10 cellular contexts compared by ENCODE assay signal in the genomic region with DNA sequence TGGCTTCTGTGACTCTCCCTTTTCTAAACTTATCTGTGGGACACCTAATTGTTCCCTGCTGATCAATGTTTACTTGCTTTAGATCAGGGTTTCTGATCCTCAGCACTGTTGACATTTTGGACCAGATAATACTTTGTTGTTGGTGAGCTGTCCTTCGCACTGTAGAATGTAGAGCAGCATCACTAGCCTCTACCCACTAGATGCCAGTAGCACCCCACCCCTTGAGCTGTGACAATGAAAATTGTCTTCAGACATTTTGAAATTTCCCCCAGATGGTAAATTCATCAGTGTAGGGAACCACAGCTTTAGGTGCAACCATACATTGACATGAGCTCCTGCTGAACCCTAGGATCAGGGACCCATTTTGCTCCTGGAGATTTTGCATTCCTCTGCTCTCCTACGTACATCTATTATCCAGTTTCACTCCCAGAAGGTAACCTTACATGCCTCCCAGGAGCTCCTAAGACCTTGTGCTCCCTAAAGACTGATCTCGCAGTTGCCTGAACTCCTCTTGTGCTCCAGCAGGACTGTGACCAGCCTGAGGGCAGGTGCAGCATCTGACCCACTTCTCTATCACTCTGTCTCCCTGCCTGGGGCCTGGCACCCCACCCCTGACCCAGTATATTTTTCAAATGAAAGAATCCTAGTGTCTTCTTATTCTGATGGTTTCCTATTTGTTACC.
DNase-seq lines count a peak whose midpoint lies in the region; ATAC-seq and TF ChIP-seq lines count a peak whose summit lies in the region.
"Had no signal": no experiment of that assay in that cellular context is flagged by ENCODE, and none has a peak within 500 bp of the region (broad histone marks: within the 10 kb centered on the region; RNA-seq: fewer than 3 reads in every experiment).

No MANE protein-coding gene starts in this region.

- peaks cover 7% of the 10 kb centered on the region for H3K27me3 Mint-ChIP-seq in activated T-cell treated with anti-CD3 and anti-CD28 coated beads, Interleukin-2, amount 50 U/mL, for 4 hours (ENCODE audit: low read depth)
- peaks cover 25% of the 10 kb centered on the region for H3K27me3 Mint-ChIP-seq in nephron (ENCODE audit: low read depth)

- DNase-seq in DMS 273 (lab: John Stamatoyannopoulos, UW; ENCODE audit: unreplicated experiment) = peak; percentile 61
- no peak for DNase-seq in DMS 273 treated with DMSO at 0.1 percent for 48 hours (lab: John Stamatoyannopoulos, UW)
- DNase-seq in M059J (ENCODE audit: low read depth) = peak; percentile 27
- DNase-seq in activated T-cell treated with anti-CD3 and anti-CD28 coated beads, Interleukin-2, amount 50 U/mL, for 4 hours = peak; percentile 26
- DNase-seq in glomerular visceral epithelial cell (ENCODE audit: extremely low spot score) = no peak
- DNase-seq: 8988T, activated B cell treated with CpG ODN at 0.5 μM for 24 hours had no signal

- peak overlapping the region in 1 of 3 experiments; percentile 10 for H3K27ac Mint-ChIP-seq in nephron
- H3K27ac Mint-ChIP-seq: activated B cell treated with CpG ODN at 0.5 μM for 24 hours had no signal

- H3K9me3 Mint-ChIP-seq in activated T-cell treated with anti-CD3 and anti-CD28 coated beads, Interleukin-2, amount 50 U/mL, for 4 hours = no peaks in the 10 kb centered on the region
- H3K9me3 Mint-ChIP-seq in nephron = no peaks in the 10 kb centered on the region
- H3K9me3 Mint-ChIP-seq: activated B cell treated with CpG ODN at 0.5 μM for 24 hours had no signal

- TF ChIP-seq CTCF in nephron (IDR thresholded peaks at IDR 0.05; ENCODE audit: unreplicated experiment in 3 of 3) = peak; percentile 47 to 54 (median 51)

- no peak overlapping the region for H3K4me3 Mint-ChIP-seq in activated T-cell treated with anti-CD3 and anti-CD28 coated beads, Interleukin-2, amount 50 U/mL, for 4 hours
- H3K4me3 Mint-ChIP-seq in nephron = no peak overlapping the region
- H3K4me3 Mint-ChIP-seq: activated B cell treated with CpG ODN at 0.5 μM for 24 hours had no signal

- ATAC-seq in activated T-cell treated with anti-CD3 and anti-CD28 coated beads, Interleukin-2, amount 50 U/mL, for 4 hours = peak; percentile 46 to 51
- ATAC-seq in HG02759 (IDR thresholded peaks at IDR 0.05; ENCODE audit: unreplicated experiment) (no peak), HG03460 (IDR thresholded peaks at IDR 0.05; ENCODE audit: unreplicated experiment) (no peak)

- H3K36me3 Mint-ChIP-seq in activated T-cell treated with anti-CD3 and anti-CD28 coated beads, Interleukin-2, amount 50 U/mL, for 4 hours (ENCODE audit: insufficient read depth) = no peaks in the 10 kb centered on the region
- H3K36me3 Mint-ChIP-seq in nephron (ENCODE audit: low read depth) = no peaks in the 10 kb centered on the region

- peaks cover 8% of the 10 kb centered on the region for H3K4me1 Mint-ChIP-seq in activated T-cell treated with anti-CD3 and anti-CD28 coated beads, Interleukin-2, amount 50 U/mL, for 4 hours (ENCODE audit: low read depth)
- peaks cover 5% of the 10 kb centered on the region for H3K4me1 Mint-ChIP-seq in nephron

Comparison
In these comparisons a context has a peak if more than half of its experiments do, and no peak if none do; other contexts are left out.
1. DNase-seq: peak in DMS 273 (single experiment), M059J (single experiment) and activated T-cell treated with anti-CD3 and anti-CD28 coated beads, Interleukin-2, amount 50 U/mL, for 4 hours (single experiment); none in DMS 273 treated with DMSO at 0.1 percent for 48 hours (single experiment) and glomerular visceral epithelial cell (single experiment).
2. ATAC-seq: peak in activated T-cell treated with anti-CD3 and anti-CD28 coated beads, Interleukin-2, amount 50 U/mL, for 4 hours (2 of 2); none in HG02759 (single experiment) and HG03460 (single experiment).